23 cellular contexts compared by ENCODE assay signal in the genomic region with DNA sequence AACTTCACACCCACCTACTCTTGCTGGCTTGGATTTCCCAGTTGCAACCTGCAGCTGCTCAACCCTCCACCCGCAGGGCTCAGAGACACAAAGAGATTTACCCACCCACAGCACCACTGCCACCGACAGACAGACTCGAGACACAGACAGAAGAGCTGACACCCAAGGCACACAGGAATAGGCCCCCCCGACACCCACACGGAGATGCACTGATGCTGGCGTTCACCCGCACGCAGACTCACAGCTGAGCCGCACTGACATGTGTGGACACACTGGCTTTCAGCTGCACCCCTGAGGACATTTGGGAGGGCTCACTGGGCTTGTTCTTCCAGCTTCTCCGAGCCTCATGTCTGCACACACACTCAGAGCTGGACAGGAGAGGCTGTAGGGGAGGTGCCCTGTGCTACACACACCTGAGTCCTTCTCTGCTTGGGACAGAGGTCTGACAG. TPM values are rescaled to one million over a fixed set of nuclear protein-coding genes. Genes with fewer than 3 reads are reported as not detected.
A peak's percentile ranks its signal among the peaks of the same experiment; 100 is the strongest.
DNase-seq lines count a peak whose midpoint lies in the region; TF ChIP-seq lines count a peak whose summit lies in the region.
"Had no signal": no experiment of that assay in that cellular context is flagged by ENCODE, and none has a peak within 500 bp of the region (broad histone marks: within the 10 kb centered on the region; RNA-seq: fewer than 3 reads in every experiment).

No MANE protein-coding gene starts in this region.

- H4K91ac ChIP-seq in trophoblast cell (ENCODE audit: low read depth, low read length): no peak overlapping the region

- H3K4me3 Mint-ChIP-seq in glutamatergic neuron (ENCODE audit: unreplicated experiment): peak overlapping the region; percentile 20
- H3K4me3 Mint-ChIP-seq: activated naive CD8-positive, alpha-beta T cell treated with anti-CD3 and anti-CD28 coated beads, Interleukin-2, amount 50 U/mL, for 24 hours; GM23338; naive B cell had no signal

- H3K14ac ChIP-seq in trophoblast cell (ENCODE audit: low read length): no peak overlapping the region

- no peaks in the 10 kb centered on the region for H3K36me3 Mint-ChIP-seq in glutamatergic neuron (ENCODE audit: unreplicated experiment)
- H3K36me3 Mint-ChIP-seq: naive B cell had no signal

- H3K27ac ChIP-seq in breast epithelium (peak overlapping the region; percentile 6 to 63), trophoblast cell (ENCODE audit: low read depth, low read length) (no peak overlapping the region)
- H3K27ac ChIP-seq: ovary, Peyer's patch had no signal

- peaks cover 7% of the 10 kb centered on the region for H3K27me3 Mint-ChIP-seq in glutamatergic neuron (ENCODE audit: unreplicated experiment)
- H3K27me3 Mint-ChIP-seq: activated naive CD8-positive, alpha-beta T cell treated with anti-CD3 and anti-CD28 coated beads, Interleukin-2, amount 50 U/mL, for 24 hours had no signal

- H4K8ac ChIP-seq in trophoblast cell (ENCODE audit: low read depth, low read length): no peak overlapping the region

- H2AK5ac ChIP-seq in trophoblast cell (ENCODE audit: low read length): no peak overlapping the region

- no peak overlapping the region for H2BK120ac ChIP-seq in trophoblast cell (ENCODE audit: insufficient read depth, low read length, poor library complexity)

- H3K4me2 ChIP-seq in trophoblast cell (ENCODE audit: low read length): no peak overlapping the region
- H3K4me2 ChIP-seq: GM23338 had no signal

- H3K27me3 ChIP-seq in H7 (ENCODE audit: control insufficient read depth, insufficient read depth, low read length): no peaks in the 10 kb centered on the region; the same call in 1 of the 2 replicates
- H3K27me3 ChIP-seq in breast epithelium: no peaks in the 10 kb centered on the region
- H3K27me3 ChIP-seq in trophoblast cell (ENCODE audit: insufficient read depth, low read length): no peaks in the 10 kb centered on the region
- H3K27me3 ChIP-seq: BE2C, ovary, Peyer's patch, sigmoid colon had no signal

- DNase-seq in H7: peak; percentile 34
- peak in 1 of 2 donors; percentile 65 for DNase-seq in breast epithelium (ENCODE audit: low spot score in 2 of 2)
- DNase-seq in glutamatergic neuron: no peak
- peak; percentile 34 to 36 for DNase-seq in trophoblast cell
- DNase-seq in stimulated activated CD4-positive, alpha-beta T cell treated with anti-CD3 and anti-CD28 coated beads, Interleukin-4, amount 100 ng/mL, for 24 hours: no peak
- DNase-seq in T-helper 9 cell: no peak
- no peak for DNase-seq in inferior parietal cortex (ENCODE audit: extremely low spot score)
- no peak for DNase-seq in erythroblast (lab: John Stamatoyannopoulos, UW)
- DNase-seq: activated CD4-positive, alpha-beta T cell treated with anti-CD3 and anti-CD28 coated beads for 4 hours; activated CD8-positive, alpha-beta memory T cell treated with anti-CD3 and anti-CD28 coated beads for 24 hours; activated gamma-delta T cell treated with Interleukin-2 at 50 U/mL for 16 hours; activated naive CD8-positive, alpha-beta T cell treated with anti-CD3 and anti-CD28 coated beads, Interleukin-2, amount 50 U/mL, for 24 hours; activated T-cell treated with anti-CD3 and anti-CD28 coated beads, Interleukin-2, amount 50 U/mL, for 1 hour; BE2C; DMS53; GF-D8; naive B cell; NCI-H2171; NCI-H524; ovary; Peyer's patch; sigmoid colon had no signal

- no peak overlapping the region for H2BK5ac ChIP-seq in trophoblast cell (ENCODE audit: low read depth, low read length, poor library complexity)

- H4K12ac ChIP-seq in trophoblast cell (ENCODE audit: low read depth, low read length): no peak overlapping the region

- H3K79me2 ChIP-seq in trophoblast cell (ENCODE audit: control insufficient read depth, insufficient read depth, low read length, poor library complexity): peaks cover 2% of the 10 kb centered on the region

- no peak overlapping the region for H3K9ac ChIP-seq in trophoblast cell (ENCODE audit: low read length)

- no peak overlapping the region for H2BK12ac ChIP-seq in trophoblast cell (ENCODE audit: low read length)

- H3K36me3 ChIP-seq in H7 (replicated peaks; ENCODE audit: control insufficient read depth, insufficient read depth, low read length): no peaks in the 10 kb centered on the region
- H3K36me3 ChIP-seq in breast epithelium: no peaks in the 10 kb centered on the region
- no peaks in the 10 kb centered on the region for H3K36me3 ChIP-seq in trophoblast cell (ENCODE audit: control insufficient read depth in 1 of 2, insufficient read depth in 2 of 2, low read length in 2 of 2)
- H3K36me3 ChIP-seq: BE2C, ovary, Peyer's patch, sigmoid colon had no signal

- H3K9me3 Mint-ChIP-seq in glutamatergic neuron (ENCODE audit: unreplicated experiment): peaks cover 7% of the 10 kb centered on the region
- H3K9me3 Mint-ChIP-seq: activated naive CD8-positive, alpha-beta T cell treated with anti-CD3 and anti-CD28 coated beads, Interleukin-2, amount 50 U/mL, for 24 hours; GM23338; naive B cell had no signal

- H2AFZ ChIP-seq in trophoblast cell (ENCODE audit: insufficient read depth, low read length, poor library complexity): no peak overlapping the region
- H2AFZ ChIP-seq: GM23338 had no signal

- H3K9me3 ChIP-seq in breast epithelium: no peaks in the 10 kb centered on the region
- peaks cover 1% of the 10 kb centered on the region for H3K9me3 ChIP-seq in trophoblast cell (ENCODE audit: insufficient read depth, low read depth, low read length)
- H3K9me3 ChIP-seq: BE2C, ovary, Peyer's patch, sigmoid colon had no signal

- TF ChIP-seq CTCF in breast epithelium (IDR thresholded peaks at IDR 0.05) (no peak), glutamatergic neuron (IDR thresholded peaks at IDR 0.05; ENCODE audit: partially characterized antibody, unreplicated experiment) (no peak)

- TF ChIP-seq POLR2A in breast epithelium (IDR thresholded peaks at IDR 0.05) (no peak), erythroblast (IDR thresholded peaks at IDR 0.05; ENCODE audit: low read length) (no peak)

- intact Hi-C loops in breast epithelium (cut with DNase I; ENCODE audit: low total_unique reads): no loop called here

- H3K23ac ChIP-seq in trophoblast cell (ENCODE audit: low read length): no peak overlapping the region

- H3K4ac ChIP-seq in trophoblast cell (ENCODE audit: low read depth, low read length): no peak overlapping the region

- H3K4me1 ChIP-seq in breast epithelium: no peaks in the 10 kb centered on the region
- H3K4me1 ChIP-seq in trophoblast cell (ENCODE audit: control insufficient read depth in 1 of 2, insufficient read depth in 2 of 2, low read length in 2 of 2): peaks cover 21 to 22% of the 10 kb centered on the region in 2 experiments
- H3K4me1 ChIP-seq: BE2C had no signal

- peaks cover 31% of the 10 kb centered on the region for H3K4me1 Mint-ChIP-seq in glutamatergic neuron (ENCODE audit: low read depth, unreplicated experiment)
- H3K4me1 Mint-ChIP-seq: activated naive CD8-positive, alpha-beta T cell treated with anti-CD3 and anti-CD28 coated beads, Interleukin-2, amount 50 U/mL, for 24 hours; naive B cell had no signal

- H3K4me3 ChIP-seq in H7 (ENCODE audit: insufficient read depth, low read depth, low read length) (no peak overlapping the region), breast epithelium (peak overlapping the region in 2 of 3 donors; percentile 7 to 16), trophoblast cell (ENCODE audit: low read depth, low read length) (no peak overlapping the region)
- H3K4me3 ChIP-seq: GM23338, ovary, Peyer's patch, sigmoid colon had no signal

- no CpG with 5 or more reads among the region's 10 CpGs for WGBS in trophoblast cell (ENCODE audit: extremely low coverage, insufficient coverage, insufficient read length)

- H3K79me1 ChIP-seq in trophoblast cell (ENCODE audit: low read length): peaks cover 2% of the 10 kb centered on the region

- peak overlapping the region; percentile 93 for H3K27ac Mint-ChIP-seq in glutamatergic neuron (ENCODE audit: unreplicated experiment)
- H3K27ac Mint-ChIP-seq: activated naive CD8-positive, alpha-beta T cell treated with anti-CD3 and anti-CD28 coated beads, Interleukin-2, amount 50 U/mL, for 24 hours; GM23338 had no signal

- no peak overlapping the region for H3K18ac ChIP-seq in trophoblast cell (ENCODE audit: low read length)

RNA-seq across cellular contexts. Expression of a gene that starts 8.2 kb away (rescaled TPM):
- total RNA-seq in H7 (2014; rRNA removed; shearing (Covaris generic)): 1.3 and 4.1 TPM in 2 replicates
- total RNA-seq in breast epithelium: 1 to 10 TPM; 1.6 to 2.6 (median 2.6) TPM
- total RNA-seq in glutamatergic neuron (ENCODE audit: unreplicated experiment): 51.6 TPM
- 0.19 and 0.23 TPM in 2 replicates for polyA plus RNA-seq in trophoblast cell (2013)

RNA-seq across cellular contexts. Expression of a gene that starts 17.3 kb away (rescaled TPM):
- 4.4 and 8.2 TPM in 2 replicates for total RNA-seq in H7 (2014; rRNA removed; shearing (Covaris generic))
- total RNA-seq in breast epithelium: 10 to 100 TPM; 12.1 to 27.8 (median 26.9) TPM
- total RNA-seq in glutamatergic neuron (ENCODE audit: unreplicated experiment): 2.0 TPM
- polyA plus RNA-seq in trophoblast cell (2013): 1.3 and 1.6 TPM in 2 replicates

RNA-seq across cellular contexts. Expression of a gene that starts 31.1 kb away (rescaled TPM):
- total RNA-seq in H7 (2014; rRNA removed; shearing (Covaris generic)): 13.6 and 14.2 TPM in 2 replicates
- total RNA-seq in breast epithelium (10 to 100 TPM; 44.3 to 59.0 (median 52.2) TPM), glutamatergic neuron (ENCODE audit: unreplicated experiment) (23.4 TPM)
- polyA plus RNA-seq in trophoblast cell (2013): 45.3 and 51.4 TPM in 2 replicates

RNA-seq across cellular contexts. Expression of a gene that starts 44.7 kb away (rescaled TPM):
- total RNA-seq in H7 (2014; rRNA removed; shearing (Covaris generic)): 4.1 and 5.0 TPM in 2 replicates
- total RNA-seq in breast epithelium (1 to 10 TPM; 4.8 to 5.6 (median 5.1) TPM), glutamatergic neuron (ENCODE audit: unreplicated experiment) (24.3 TPM)
- 14.9 and 15.0 TPM in 2 replicates for polyA plus RNA-seq in trophoblast cell (2013)

RNA-seq across cellular contexts. Expression of a gene that starts 53.4 kb away (rescaled TPM):
- 15.3 and 18.4 TPM in 2 replicates for total RNA-seq in H7 (2014; rRNA removed; shearing (Covaris generic))
- total RNA-seq in breast epithelium (10 to 100 TPM; 20.0 to 40.5 (median 25.9) TPM), glutamatergic neuron (ENCODE audit: unreplicated experiment) (5.1 TPM)
- polyA plus RNA-seq in trophoblast cell (2013): 14.3 and 15.9 TPM in 2 replicates

Comparison
In these comparisons a context has a peak if more than half of its experiments do, and no peak if none do; other contexts are left out.
1. DNase-seq: peak in H7 (single experiment) and trophoblast cell (2 of 2); none in glutamatergic neuron (single experiment), stimulated activated CD4-positive, alpha-beta T cell treated with anti-CD3 and anti-CD28 coated beads, Interleukin-4, amount 100 ng/mL, for 24 hours (single experiment), T-helper 9 cell (single experiment), inferior parietal cortex (single experiment) and erythroblast (0 of 2).
2. H3K4me3 ChIP-seq: peak in breast epithelium (2 of 3); none in H7 (single experiment) and trophoblast cell (single experiment).
3. RNA of a gene that starts 8.2 kb away (total RNA-seq): 51.6 TPM in glutamatergic neuron (single experiment); 1.6 to 2.6 TPM in breast epithelium and 1.3 to 4.1 TPM in H7; every median in the first group is over 10 times any median in the second.